33 cellular contexts compared by ENCODE assay signal in the genomic region with DNA sequence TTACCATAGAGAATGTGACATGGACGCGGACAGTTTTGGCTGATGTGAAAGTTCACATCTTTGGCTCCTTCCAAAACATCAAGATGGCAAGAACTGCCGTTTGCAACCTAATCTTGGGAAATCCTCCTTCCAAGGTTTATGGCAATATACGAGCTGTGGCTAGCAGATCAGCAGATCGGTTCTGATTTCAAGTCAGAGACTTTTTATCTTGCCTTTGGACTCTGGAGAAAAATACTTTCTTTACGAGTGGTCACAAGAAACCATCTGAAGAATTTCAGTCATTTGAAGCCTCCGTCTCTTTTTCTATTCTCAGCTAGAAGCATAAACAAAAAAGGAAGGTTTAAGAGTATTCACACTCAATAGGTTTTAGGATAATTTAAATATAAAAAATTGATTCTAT.
DNase-seq lines count a peak whose midpoint lies in the region; FAIRE-seq and TF ChIP-seq lines count a peak whose summit lies in the region.
"Had no signal": no experiment of that assay in that cellular context is flagged by ENCODE, and none has a peak within 500 bp of the region (broad histone marks: within the 10 kb centered on the region; RNA-seq: fewer than 3 reads in every experiment).

No MANE protein-coding gene starts in this region.

- H3F3A ChIP-seq in GM23248 (ENCODE audit: insufficient read depth) = no peaks in the 10 kb centered on the region

- H3K27me3 ChIP-seq in GM23248 (replicated peaks; ENCODE audit: insufficient read depth) = no peaks in the 10 kb centered on the region
- no peaks in the 10 kb centered on the region for H3K27me3 ChIP-seq in astrocyte (ENCODE audit: insufficient read depth, low read length)
- H3K27me3 ChIP-seq in hepatocyte = no peaks in the 10 kb centered on the region
- H3K27me3 ChIP-seq in endodermal cell (ENCODE audit: control insufficient read depth, insufficient read depth, low read length, poor library complexity, severe bottlenecking) = no peaks in the 10 kb centered on the region
- H3K27me3 ChIP-seq: cardiac muscle cell, heart left ventricle, Peyer's patch, upper lobe of right lung had no signal

- H3K79me2 ChIP-seq in GM23248 (ENCODE audit: insufficient read depth) = no peaks in the 10 kb centered on the region
- no peaks in the 10 kb centered on the region for H3K79me2 ChIP-seq in astrocyte (ENCODE audit: insufficient read depth, low read length)
- no peaks in the 10 kb centered on the region for H3K79me2 ChIP-seq in hepatocyte

- 24 to 28% methylated on average over 7 of the region's 7 CpGs for WGBS in GM23248 (ENCODE audit: low coverage in 1 of 2, low lambda C conversion rate in 2 of 2, missing lambda C conversion rate in 2 of 2), 2 experiments
- WGBS in hepatocyte (ENCODE audit: low lambda C conversion rate, missing lambda C conversion rate) = 55% methylated on average over 7 of the region's 7 CpGs
- WGBS in endodermal cell (ENCODE audit: insufficient coverage in 1 of 2, insufficient read length in 1 of 2), 2 experiments = 93% methylated on average over 6 to 7 of the region's 7 CpGs

- H2AFZ ChIP-seq in GM23248 (peak overlapping the region; percentile 10; the same call in 1 of the 2 replicates), astrocyte (ENCODE audit: low read depth, low read length) (no peak overlapping the region), hepatocyte (peak overlapping the region; percentile 39)

- H3K4me1 ChIP-seq in GM23248 (ENCODE audit: insufficient read depth) (no peaks in the 10 kb centered on the region), astrocyte (ENCODE audit: insufficient read depth, low read length) (no peaks in the 10 kb centered on the region), hepatocyte (ENCODE audit: insufficient read depth) (no peaks in the 10 kb centered on the region), endodermal cell (ENCODE audit: control insufficient read depth, insufficient read depth, low read length) (no peaks in the 10 kb centered on the region)
- H3K4me1 ChIP-seq: foreskin keratinocyte, heart left ventricle, Peyer's patch, upper lobe of right lung had no signal

- no peak for FAIRE-seq in astrocyte (lab: Jason Lieb, UNC)
- FAIRE-seq: D721Med, kidney had no signal

- no peak overlapping the region for H3K27ac ChIP-seq in GM23248
- no peak overlapping the region for H3K27ac ChIP-seq in astrocyte (ENCODE audit: low read depth, low read length)
- H3K27ac ChIP-seq in hepatocyte = no peak overlapping the region
- H3K27ac ChIP-seq in endodermal cell (ENCODE audit: low read depth, low read length) = no peak overlapping the region
- H3K27ac ChIP-seq: cardiac muscle cell, foreskin keratinocyte, heart left ventricle, KMS-11, Peyer's patch, upper lobe of right lung had no signal

- H3K9ac ChIP-seq in GM23248 (no peak overlapping the region), astrocyte (ENCODE audit: low read length) (no peak overlapping the region), endodermal cell (ENCODE audit: extremely low read depth, low read length, poor library complexity, severe bottlenecking) (no peak overlapping the region)
- H3K9ac ChIP-seq: KMS-11 had no signal

- in situ Hi-C loops in GM23248 (cut with MboI) = no loop called here

- DNase-seq in GM23248 = peak; percentile 12
- peak; percentile 43 for DNase-seq in astrocyte (ENCODE audit: low read depth)
- no peak for DNase-seq in hepatocyte (ENCODE audit: low spot score)
- DNase-seq in stromal cell of bone marrow (ENCODE audit: low read depth) = peak; percentile 2
- no peak for DNase-seq in endodermal cell
- DNase-seq in MV-4-11 (lab: John Stamatoyannopoulos, UW) = no peak
- no peak for DNase-seq in COLO829 (ENCODE audit: low spot score)
- DNase-seq: activated CD4-positive, alpha-beta T cell treated with anti-CD3 and anti-CD28 coated beads for 1 hour; activated CD8-positive, alpha-beta T cell treated with anti-CD3 and anti-CD28 coated beads for 36 hours; activated naive CD4-positive, alpha-beta T cell treated with anti-CD3 and anti-CD28 coated beads, Interleukin-2, amount 50 U/mL, for 16 hours; CD4-positive, CD25-positive, alpha-beta regulatory T cell; cortex of kidney; effector memory CD8-positive, alpha-beta T cell; erythroblast; foreskin keratinocyte; GOT3; heart left ventricle; kidney; left ventricle myocardium superior; mucosa of descending colon; NCI-H1417 treated with DMSO at 0.1 percent for 48 hours; NCI-H345; NCI-H748 treated with DMSO at 0.1 percent for 48 hours; Peyer's patch; SHP77 treated with DMSO at 0.1 percent for 48 hours; SW 1271; upper lobe of right lung had no signal

- H3K9me3 Mint-ChIP-seq in astrocyte (ENCODE audit: unreplicated experiment) = no peaks in the 10 kb centered on the region
- no peaks in the 10 kb centered on the region for H3K9me3 Mint-ChIP-seq in endodermal cell
- H3K9me3 Mint-ChIP-seq: activated CD8-positive, alpha-beta T cell treated with anti-CD3 and anti-CD28 coated beads for 36 hours; activated T-helper 17 cell treated with anti-CD3 and anti-CD28 coated beads, Interleukin-2, amount 50 U/mL, for 72 hours; nephron; stimulated activated memory B cell treated with anti-CD40 and anti-IgM and Interleukin-4, amounts not matched to agents 10 μg/mL and 1 μg/mL and 100 μg/mL, for 72 hours had no signal

- H3K36me3 Mint-ChIP-seq in astrocyte (ENCODE audit: low read depth, unreplicated experiment) = no peaks in the 10 kb centered on the region
- no peaks in the 10 kb centered on the region for H3K36me3 Mint-ChIP-seq in endodermal cell (ENCODE audit: low read depth)
- H3K36me3 Mint-ChIP-seq: CD4-positive, CD25-positive, alpha-beta regulatory T cell; stimulated activated memory B cell treated with anti-CD40 and anti-IgM and Interleukin-4, amounts not matched to agents 10 μg/mL and 1 μg/mL and 100 μg/mL, for 72 hours had no signal

- H3K27ac Mint-ChIP-seq in astrocyte (ENCODE audit: unreplicated experiment) (no peak overlapping the region), endodermal cell (no peak overlapping the region)
- H3K27ac Mint-ChIP-seq: activated CD8-positive, alpha-beta T cell treated with anti-CD3 and anti-CD28 coated beads for 36 hours; activated T-helper 17 cell treated with anti-CD3 and anti-CD28 coated beads, Interleukin-2, amount 50 U/mL, for 72 hours; CD4-positive, CD25-positive, alpha-beta regulatory T cell; effector memory CD8-positive, alpha-beta T cell; nephron; stimulated activated memory B cell treated with anti-CD40 and anti-IgM and Interleukin-4, amounts not matched to agents 10 μg/mL and 1 μg/mL and 100 μg/mL, for 72 hours had no signal

- H3K4me1 Mint-ChIP-seq in astrocyte (ENCODE audit: low read depth, unreplicated experiment) (peaks cover 4% of the 10 kb centered on the region), endodermal cell (no peaks in the 10 kb centered on the region)
- H3K4me1 Mint-ChIP-seq: activated T-helper 17 cell treated with anti-CD3 and anti-CD28 coated beads, Interleukin-2, amount 50 U/mL, for 72 hours; CD4-positive, CD25-positive, alpha-beta regulatory T cell; nephron; stimulated activated memory B cell treated with anti-CD40 and anti-IgM and Interleukin-4, amounts not matched to agents 10 μg/mL and 1 μg/mL and 100 μg/mL, for 72 hours had no signal

- H3K9me2 ChIP-seq in GM23248 (ENCODE audit: insufficient read depth) = no peaks in the 10 kb centered on the region
- no peaks in the 10 kb centered on the region for H3K9me2 ChIP-seq in hepatocyte (replicated peaks; ENCODE audit: insufficient read depth)

- H3K36me3 ChIP-seq in GM23248 (ENCODE audit: low read depth) (no peaks in the 10 kb centered on the region), astrocyte (ENCODE audit: insufficient read depth, low read length) (no peaks in the 10 kb centered on the region), hepatocyte (replicated peaks; ENCODE audit: insufficient read depth, low read depth) (no peaks in the 10 kb centered on the region), endodermal cell (ENCODE audit: control insufficient read depth, insufficient read depth, low read length) (no peaks in the 10 kb centered on the region)
- H3K36me3 ChIP-seq: cardiac muscle cell, heart left ventricle, Peyer's patch, upper lobe of right lung had no signal

- H3K9me3 ChIP-seq in GM23248 (ENCODE audit: low read depth) = no peaks in the 10 kb centered on the region
- no peaks in the 10 kb centered on the region for H3K9me3 ChIP-seq in astrocyte (ENCODE audit: insufficient read depth, low read depth, low read length)
- H3K9me3 ChIP-seq in hepatocyte (ENCODE audit: low read depth) = no peaks in the 10 kb centered on the region
- no peaks in the 10 kb centered on the region for H3K9me3 ChIP-seq in endodermal cell (ENCODE audit: control insufficient read depth, low read length)
- H3K9me3 ChIP-seq: heart left ventricle, mucosa of descending colon, Peyer's patch, upper lobe of right lung had no signal

- no peaks in the 10 kb centered on the region for H4K20me1 ChIP-seq in GM23248 (ENCODE audit: insufficient read depth)
- no peaks in the 10 kb centered on the region for H4K20me1 ChIP-seq in astrocyte (ENCODE audit: insufficient read depth, low read length)
- H4K20me1 ChIP-seq in hepatocyte (ENCODE audit: insufficient read depth, poor library complexity, severe bottlenecking) = no peaks in the 10 kb centered on the region

- H3K4me3 Mint-ChIP-seq in astrocyte (ENCODE audit: unreplicated experiment) = no peak overlapping the region
- no peak overlapping the region for H3K4me3 Mint-ChIP-seq in endodermal cell
- H3K4me3 Mint-ChIP-seq: activated CD8-positive, alpha-beta T cell treated with anti-CD3 and anti-CD28 coated beads for 36 hours; activated T-helper 17 cell treated with anti-CD3 and anti-CD28 coated beads, Interleukin-2, amount 50 U/mL, for 72 hours; CD4-positive, CD25-positive, alpha-beta regulatory T cell; effector memory CD8-positive, alpha-beta T cell; nephron; stimulated activated memory B cell treated with anti-CD40 and anti-IgM and Interleukin-4, amounts not matched to agents 10 μg/mL and 1 μg/mL and 100 μg/mL, for 72 hours had no signal

- H3K4me3 ChIP-seq in GM23248 (no peak overlapping the region), astrocyte (ENCODE audit: insufficient read depth, low read depth, low read length) (no peak overlapping the region), hepatocyte (no peak overlapping the region), endodermal cell (ENCODE audit: low read length) (no peak overlapping the region)
- H3K4me3 ChIP-seq: cardiac muscle cell, heart left ventricle, mucosa of descending colon, Peyer's patch, upper lobe of right lung had no signal

- no peak overlapping the region for H3K4me2 ChIP-seq in GM23248 (ENCODE audit: unreplicated experiment)
- no peak overlapping the region for H3K4me2 ChIP-seq in astrocyte (ENCODE audit: low read length)
- no peak overlapping the region for H3K4me2 ChIP-seq in hepatocyte
- H3K4me2 ChIP-seq: KMS-11 had no signal

- H3K27me3 Mint-ChIP-seq in astrocyte (ENCODE audit: low read depth, unreplicated experiment) (no peaks in the 10 kb centered on the region), endodermal cell (ENCODE audit: insufficient read depth) (no peaks in the 10 kb centered on the region)
- H3K27me3 Mint-ChIP-seq: activated CD8-positive, alpha-beta T cell treated with anti-CD3 and anti-CD28 coated beads for 36 hours; activated T-helper 17 cell treated with anti-CD3 and anti-CD28 coated beads, Interleukin-2, amount 50 U/mL, for 72 hours; effector memory CD8-positive, alpha-beta T cell; stimulated activated memory B cell treated with anti-CD40 and anti-IgM and Interleukin-4, amounts not matched to agents 10 μg/mL and 1 μg/mL and 100 μg/mL, for 72 hours had no signal

- TF ChIP-seq CTCF in astrocyte (IDR thresholded peaks at IDR 0.05; ENCODE audit: insufficient read depth, low read depth, low read length) = no peak
- no peak for TF ChIP-seq CTCF in hepatocyte (IDR thresholded peaks at IDR 0.05; ENCODE audit: poor library complexity)
- TF ChIP-seq CTCF in endodermal cell (conservative IDR thresholded peaks at IDR 0.05) = no peak

Comparison
In these comparisons a context has a peak if more than half of its experiments do, and no peak if none do; other contexts are left out.
1. DNase-seq: peak in GM23248 (single experiment), astrocyte (single experiment) and stromal cell of bone marrow (single experiment); none in hepatocyte (single experiment), endodermal cell (single experiment), MV-4-11 (single experiment) and COLO829 (single experiment).